In genomic region chr11:113778111-113778910, GRCh38 we compare ENCODE assay signal across 10 cellular contexts. TPM values are rescaled to one million over a fixed set of nuclear protein-coding genes. Genes with fewer than 3 reads are reported as not detected.
DNase-seq lines count a peak whose midpoint lies in the region; ATAC-seq and TF ChIP-seq lines count a peak whose summit lies in the region.
"Had no signal": no experiment of that assay in that cellular context is flagged by ENCODE, and none has a peak within 500 bp of the region (broad histone marks: within the 10 kb centered on the region; RNA-seq: fewer than 3 reads in every experiment).

No MANE protein-coding gene starts in this region.

- H3K4me3 ChIP-seq in AG10803 (ENCODE audit: low read length) (peak overlapping the region; percentile 8; the same call in 1 of the 2 replicates), dorsolateral prefrontal cortex (peak overlapping the region in 48 of 59 donors; percentile 7 to 54 (median 32)), mesenchymal stem cell (ENCODE audit: insufficient read depth in 1 of 2, low read depth in 1 of 2, low read length in 2 of 2) (no peak overlapping the region)

- H3K14ac ChIP-seq in mesenchymal stem cell (ENCODE audit: low read length in 2 of 2), result no peak overlapping the region

- TF ChIP-seq CTCF in AG10803 (conservative IDR thresholded peaks at IDR 0.05; ENCODE audit: low read length), result no peak
- peak in 21 of 56 donors; percentile 5 to 44 (median 24) for TF ChIP-seq CTCF in dorsolateral prefrontal cortex (IDR thresholded peaks at IDR 0.05 in 54 of 56, conservative IDR thresholded peaks at IDR 0.05 in 2 of 56; ENCODE audit: low read depth in 1 of 56, partially characterized antibody in 56 of 56)
- TF ChIP-seq CTCF in GM20000 (IDR thresholded peaks at IDR 0.05; ENCODE audit: extremely low read depth, missing control alignments), result no peak

- WGBS in mesenchymal stem cell, result 72% methylated on average over 10 of the region's 11 CpGs

- no peaks in the 10 kb centered on the region for H3K79me1 ChIP-seq in mesenchymal stem cell (replicated peaks; ENCODE audit: low read length, poor library complexity, severe bottlenecking)

- no peak overlapping the region for H3K4ac ChIP-seq in mesenchymal stem cell (ENCODE audit: low read depth in 1 of 2, low read length in 2 of 2)

- H3K9ac ChIP-seq in mesenchymal stem cell (ENCODE audit: low read length), result no peak overlapping the region

- H4K91ac ChIP-seq in mesenchymal stem cell (ENCODE audit: low read length), result no peak overlapping the region

- H3K36me3 ChIP-seq in mesenchymal stem cell (ENCODE audit: control insufficient read depth in 1 of 2, insufficient read depth in 2 of 2, low read depth in 1 of 2, low read length in 2 of 2), result no peaks in the 10 kb centered on the region

- H3K27me3 ChIP-seq in dorsolateral prefrontal cortex (no peaks in the 10 kb centered on the region), mesenchymal stem cell (ENCODE audit: control insufficient read depth in 1 of 2, insufficient read depth in 1 of 2, low read length in 2 of 2) (peaks cover 14 to 42% of the 10 kb centered on the region in 2 experiments)

- H2AFZ ChIP-seq in mesenchymal stem cell (ENCODE audit: low read depth, low read length), result no peak overlapping the region

- intact Hi-C loops in dorsolateral prefrontal cortex (cut with DNase I), result loop anchor here (10.0 kb wide), 3 partner anchors 74 to 626 kb away; partner anchors contain the start of genes USP28 (in 2 of the 2), C11orf71 (in 1 of the 2), RBM7 (in 1 of the 2) and TMPRSS5 (in 1 of the 2)

- no peak overlapping the region for H3K23ac ChIP-seq in mesenchymal stem cell (ENCODE audit: low read length in 2 of 2)

- no peak overlapping the region for H2BK5ac ChIP-seq in mesenchymal stem cell (ENCODE audit: low read depth, low read length, poor library complexity, severe bottlenecking)

- no peak for ATAC-seq in GM18858 (IDR thresholded peaks at IDR 0.05; ENCODE audit: unreplicated experiment)
- ATAC-seq in GM21619 (IDR thresholded peaks at IDR 0.05; ENCODE audit: unreplicated experiment), result no peak
- no peak for ATAC-seq in HG03439 (IDR thresholded peaks at IDR 0.05; ENCODE audit: unreplicated experiment)

- H2AK5ac ChIP-seq in mesenchymal stem cell (ENCODE audit: low read length, severe bottlenecking), result no peak overlapping the region

- no peaks in the 10 kb centered on the region for H3K9me3 ChIP-seq in mesenchymal stem cell (ENCODE audit: control insufficient read depth, low read length)

- H2BK12ac ChIP-seq in mesenchymal stem cell (ENCODE audit: low read length in 2 of 2), result no peak overlapping the region

- H4K8ac ChIP-seq in mesenchymal stem cell (ENCODE audit: low read length), result no peak overlapping the region

- no peak overlapping the region for H3K18ac ChIP-seq in mesenchymal stem cell (ENCODE audit: low read depth in 1 of 2, low read length in 2 of 2)

- H3K4me1 ChIP-seq in mesenchymal stem cell (ENCODE audit: control insufficient read depth, insufficient read depth, low read depth, low read length), result no peaks in the 10 kb centered on the region

- peak overlapping the region; percentile 13 to 95 (median 86) for H3K27ac ChIP-seq in dorsolateral prefrontal cortex
- no peak overlapping the region for H3K27ac ChIP-seq in mesenchymal stem cell (ENCODE audit: low read length, poor library complexity, severe bottlenecking)
- H3K27ac ChIP-seq: HL-60 had no signal

- H3K4me2 ChIP-seq in mesenchymal stem cell (ENCODE audit: low read length, poor library complexity, severe bottlenecking), result no peak overlapping the region

- H2BK120ac ChIP-seq in mesenchymal stem cell (ENCODE audit: low read depth, low read length), result no peak overlapping the region

- DNase-seq in AG10803 (ENCODE audit: low read depth), result peak; percentile 34
- DNase-seq in NCI-H2171 treated with DMSO at 0.1 percent for 48 hours (lab: John Stamatoyannopoulos, UW), result peak; percentile 82
- peak; percentile 47 to 90 (median 79) for DNase-seq in dorsolateral prefrontal cortex
- DNase-seq in mesenchymal stem cell, result peak; percentile 6
- DNase-seq in GM20000 (ENCODE audit: low spot score), result no peak
- DNase-seq: activated CD4-positive, alpha-beta T cell treated with anti-CD3 and anti-CD28 coated beads, Interleukin-2, amount 50 U/mL, for 48 hours had no signal

- no peak overlapping the region for H2BK15ac ChIP-seq in mesenchymal stem cell (ENCODE audit: low read depth, poor library complexity, severe bottlenecking)

RNA-seq across cellular contexts. Expression of gene CLDN25, which starts 1.3 kb away (rescaled TPM):
- not detected for total RNA-seq in dorsolateral prefrontal cortex
- not detected for polyA plus RNA-seq in mesenchymal stem cell (2013, experiment 1 of 2)
- polyA plus RNA-seq in mesenchymal stem cell (2013, experiment 2 of 2), result not detected

RNA-seq across cellular contexts. Expression of gene ZW10, which starts 4.8 kb away (rescaled TPM):
- 10 to 100 TPM in 118 of 120 experiments, 1 to 10 TPM in 2; 8.4 to 21.0 (median 13.8) TPM for total RNA-seq in dorsolateral prefrontal cortex
- polyA plus RNA-seq in mesenchymal stem cell (2013, experiment 1 of 2), result 8.9 TPM
- polyA plus RNA-seq in mesenchymal stem cell (2013, experiment 2 of 2), result 8.9 TPM

Comparison
In these comparisons a context has a peak if more than half of its experiments do, and no peak if none do; other contexts are left out.
1. H3K4me3 ChIP-seq: peak in AG10803 (single experiment) and dorsolateral prefrontal cortex (48 of 59); none in mesenchymal stem cell (0 of 2).